20 cellular contexts compared by ENCODE assay signal in the genomic region with DNA sequence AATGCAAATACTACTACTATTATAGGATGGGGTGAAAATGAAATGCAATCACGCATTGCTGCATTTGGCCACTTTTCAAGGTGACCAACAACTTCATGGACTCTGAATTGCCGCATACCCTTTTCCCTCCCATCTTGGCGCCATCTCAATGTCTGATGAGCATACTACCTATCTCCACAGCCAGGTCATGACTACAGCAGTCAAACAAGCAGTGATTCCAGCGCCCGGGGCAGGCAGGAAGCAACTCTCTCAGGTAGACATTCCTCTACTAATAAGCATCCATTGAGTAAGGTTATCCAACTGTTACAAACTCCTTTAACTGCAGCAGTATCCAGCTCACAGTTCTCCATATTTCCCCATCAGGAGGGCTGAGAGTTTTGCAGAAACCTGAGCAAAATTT.
"Had no signal": no experiment of that assay in that cellular context is flagged by ENCODE, and none has a peak within 500 bp of the region (broad histone marks: within the 10 kb centered on the region; RNA-seq: fewer than 3 reads in every experiment).

No MANE protein-coding gene starts in this region.

- H3K27me3 Mint-ChIP-seq: stimulated activated naive CD8-positive, alpha-beta T cell treated with anti-CD3 and anti-CD28 coated beads, Interleukin-15, amount 100 ng/mL, for 72 hours had no signal

- H3K4me3 Mint-ChIP-seq: memory B cell; nephron; stimulated activated naive B cell treated with anti-CD40 and anti-IgM and Interleukin-4, amounts not matched to agents 10 μg/mL and 1 μg/mL and 100 μg/mL, for 72 hours; stimulated activated naive CD8-positive, alpha-beta T cell treated with anti-CD3 and anti-CD28 coated beads, Interleukin-15, amount 100 ng/mL, for 72 hours had no signal

- ATAC-seq: esophagus mucosa; gastrocnemius medialis; heart right ventricle; lower lobe of right lung; stimulated activated naive B cell treated with anti-CD40 and anti-IgM and Interleukin-4, amounts not matched to agents 10 μg/mL and 1 μg/mL and 100 μg/mL, for 72 hours; stimulated activated naive CD8-positive, alpha-beta T cell treated with anti-CD3 and anti-CD28 coated beads, Interleukin-15, amount 100 ng/mL, for 72 hours had no signal

- H3K9me3 ChIP-seq: gastrocnemius medialis, heart right ventricle, left ventricle myocardium inferior, lower lobe of right lung, right atrium auricular region, thoracic aorta, transverse colon had no signal

- H3K4me1 ChIP-seq: gastrocnemius medialis, heart right ventricle, left ventricle myocardium inferior, lower lobe of right lung, right atrium auricular region, transverse colon had no signal

- H3K36me3 Mint-ChIP-seq: memory B cell; stimulated activated naive B cell treated with anti-CD40 and anti-IgM and Interleukin-4, amounts not matched to agents 10 μg/mL and 1 μg/mL and 100 μg/mL, for 72 hours had no signal

- H3K27ac ChIP-seq: dorsolateral prefrontal cortex, gastrocnemius medialis, heart right ventricle, left ventricle myocardium inferior, lower lobe of right lung, right atrium auricular region, thoracic aorta, transverse colon had no signal

- H3K4me2 ChIP-seq: smooth muscle cell had no signal

- H3K9me3 Mint-ChIP-seq: stimulated activated naive CD8-positive, alpha-beta T cell treated with anti-CD3 and anti-CD28 coated beads, Interleukin-15, amount 100 ng/mL, for 72 hours had no signal

- H3K4me1 Mint-ChIP-seq: memory B cell; stimulated activated naive CD8-positive, alpha-beta T cell treated with anti-CD3 and anti-CD28 coated beads, Interleukin-15, amount 100 ng/mL, for 72 hours had no signal

- H3K27ac Mint-ChIP-seq: memory B cell; nephron; stimulated activated naive B cell treated with anti-CD40 and anti-IgM and Interleukin-4, amounts not matched to agents 10 μg/mL and 1 μg/mL and 100 μg/mL, for 72 hours had no signal

- H3K36me3 ChIP-seq: gastrocnemius medialis, heart right ventricle, left ventricle myocardium inferior, lower lobe of right lung, right atrium auricular region, thoracic aorta, transverse colon had no signal

- DNase-seq: central memory CD4-positive, alpha-beta T cell; cortex of kidney; dorsolateral prefrontal cortex; effector CD8-positive, alpha-beta T cell; gastrocnemius medialis; heart right ventricle; hypothalamus; left ventricle myocardium inferior; lower lobe of right lung; midbrain; stimulated activated CD4-positive, alpha-beta T cell treated with anti-CD3 and anti-CD28 coated beads, Interleukin-4, amount 100 ng/mL, for 1 hour; stimulated activated naive B cell treated with anti-CD40 and anti-IgM and Interleukin-4, amounts not matched to agents 10 μg/mL and 1 μg/mL and 100 μg/mL, for 72 hours; stimulated activated naive CD8-positive, alpha-beta T cell treated with anti-CD3 and anti-CD28 coated beads, Interleukin-15, amount 100 ng/mL, for 72 hours; transverse colon had no signal

- H3K27me3 ChIP-seq: gastrocnemius medialis, right atrium auricular region, transverse colon had no signal

- H3K4me3 ChIP-seq: dorsolateral prefrontal cortex, gastrocnemius medialis, heart right ventricle, left ventricle myocardium inferior, lower lobe of right lung, right atrium auricular region, smooth muscle cell, thoracic aorta, transverse colon had no signal
